ENCODE assay signal across 9 cellular contexts in genomic region chr1:224497714-224498573, GRCh38.
DNase-seq lines count a peak whose midpoint lies in the region; ATAC-seq lines count a peak whose summit lies in the region.
"Had no signal": no experiment of that assay in that cellular context is flagged by ENCODE, and none has a peak within 500 bp of the region (broad histone marks: within the 10 kb centered on the region; RNA-seq: fewer than 3 reads in every experiment).

No MANE protein-coding gene starts in this region.

- no peaks in the 10 kb centered on the region for H3K27me3 Mint-ChIP-seq in activated T-helper 17 cell treated with anti-CD3 and anti-CD28 coated beads, Interleukin-2, amount 50 U/mL, for 72 hours

- H3K27me3 ChIP-seq in NT2/D1 (ENCODE audit: insufficient read depth, insufficient read length), result no peaks in the 10 kb centered on the region

- H3K36me3 Mint-ChIP-seq in activated T-helper 17 cell treated with anti-CD3 and anti-CD28 coated beads, Interleukin-2, amount 50 U/mL, for 72 hours (ENCODE audit: low read depth), result no peaks in the 10 kb centered on the region

- peaks cover 21% of the 10 kb centered on the region for H3K4me1 ChIP-seq in NT2/D1 (ENCODE audit: insufficient read depth, insufficient read length)

- ATAC-seq in HG02943 (IDR thresholded peaks at IDR 0.05; ENCODE audit: low read depth, unreplicated experiment), result peak; percentile 91
- peak; percentile 97 for ATAC-seq in activated T-helper 17 cell treated with anti-CD3 and anti-CD28 coated beads, Interleukin-2, amount 50 U/mL, for 72 hours (replicated peaks)

- peak; percentile 12 for DNase-seq in NCI-H2227 (lab: John Stamatoyannopoulos, UW; ENCODE audit: unreplicated experiment)
- no peak for DNase-seq in NCI-H2227 treated with DMSO at 0.1 percent for 48 hours (lab: John Stamatoyannopoulos, UW)
- peak; percentile 89 for DNase-seq in NT2/D1 (ENCODE audit: low read depth, low spot score)
- DNase-seq in globus pallidus (ENCODE audit: low spot score), result peak; percentile 39
- peak; percentile 35 for DNase-seq in putamen (ENCODE audit: low spot score)
- DNase-seq in ecto neural progenitor cell (ENCODE audit: low spot score), result no peak

- peak overlapping the region; percentile 79 for H3K4me3 Mint-ChIP-seq in activated T-helper 17 cell treated with anti-CD3 and anti-CD28 coated beads, Interleukin-2, amount 50 U/mL, for 72 hours

- no peak overlapping the region for H3K4me3 ChIP-seq in NT2/D1 (ENCODE audit: insufficient read length, low read depth)
- H3K4me3 ChIP-seq: A549 had no signal

- peak overlapping the region; percentile 94 for H3K27ac Mint-ChIP-seq in activated T-helper 17 cell treated with anti-CD3 and anti-CD28 coated beads, Interleukin-2, amount 50 U/mL, for 72 hours

- peaks cover 11% of the 10 kb centered on the region for H3K9me3 ChIP-seq in NT2/D1 (ENCODE audit: insufficient read depth, low read length)

- H3K9ac ChIP-seq in NT2/D1 (ENCODE audit: insufficient read length, low read depth), result peak overlapping the region; percentile 47

- no peaks in the 10 kb centered on the region for H3K9me3 Mint-ChIP-seq in activated T-helper 17 cell treated with anti-CD3 and anti-CD28 coated beads, Interleukin-2, amount 50 U/mL, for 72 hours

- peaks cover 19% of the 10 kb centered on the region for H3K4me1 Mint-ChIP-seq in activated T-helper 17 cell treated with anti-CD3 and anti-CD28 coated beads, Interleukin-2, amount 50 U/mL, for 72 hours

- H3K36me3 ChIP-seq in NT2/D1 (ENCODE audit: insufficient read depth, insufficient read length, low read length), result no peaks in the 10 kb centered on the region

Comparison
In these comparisons a context has a peak if more than half of its experiments do, and no peak if none do; other contexts are left out.
1. DNase-seq: peak in NCI-H2227 (single experiment), NT2/D1 (single experiment), globus pallidus (single experiment) and putamen (single experiment); none in NCI-H2227 treated with DMSO at 0.1 percent for 48 hours (single experiment) and ecto neural progenitor cell (single experiment).